In the genomic region with DNA sequence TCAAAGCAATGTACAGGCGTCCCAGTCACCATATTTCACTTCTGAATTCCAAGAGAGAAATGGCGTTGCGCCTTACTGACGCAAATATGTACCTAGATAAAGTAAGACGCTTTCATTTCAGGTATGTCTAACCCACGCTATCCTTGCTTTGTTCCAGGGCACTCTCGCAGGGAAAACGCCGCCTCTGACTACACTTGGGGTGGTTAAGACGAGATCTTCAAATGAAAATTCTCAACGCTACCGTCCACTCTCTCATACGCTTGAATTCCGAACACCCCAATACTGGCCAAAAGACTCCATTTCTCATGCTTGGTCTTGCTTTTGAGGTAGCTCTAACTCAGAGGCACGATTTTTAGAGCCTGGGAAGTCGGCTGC, we compare ENCODE assay signal across 8 cellular contexts. TPM values are rescaled to one million over a fixed set of nuclear protein-coding genes. Genes with fewer than 3 reads are reported as not detected.
DNase-seq lines count a peak whose midpoint lies in the region; ATAC-seq and TF ChIP-seq lines count a peak whose summit lies in the region.

No MANE protein-coding gene starts in this region.

- H3F3A ChIP-seq in neural progenitor cell (ENCODE audit: low read depth): peaks cover 15% of the 10 kb centered on the region

- WGBS in esophagus, 2 donors: 0 to 1% methylated on average over 16 of the region's 16 CpGs

- H3K36me3 Mint-ChIP-seq in neural progenitor cell: peaks cover 6% of the 10 kb centered on the region

- H3K9me3 ChIP-seq in esophagus (ENCODE audit: control insufficient read depth in 2 of 2, insufficient read depth in 1 of 2, low read depth in 1 of 2, low read length in 1 of 2) (no peaks in the 10 kb centered on the region), neural progenitor cell (ENCODE audit: low read depth) (no peaks in the 10 kb centered on the region)

- no peak for TF ChIP-seq CTCF in neural progenitor cell (IDR thresholded peaks at IDR 0.05)

- DNase-seq in NCI-H2196 (lab: John Stamatoyannopoulos, UW; ENCODE audit: unreplicated experiment) (peak; percentile 57), NCI-H2196 treated with DMSO at 0.1 percent for 48 hours (lab: John Stamatoyannopoulos, UW; ENCODE audit: unreplicated experiment) (no peak), SHP77 treated with DMSO at 0.1 percent for 48 hours (lab: John Stamatoyannopoulos, UW) (peak; percentile 46), neural progenitor cell (ENCODE audit: low spot score) (no peak), iPS-NIHi11 (ENCODE audit: low spot score) (no peak)

- peaks cover 14% of the 10 kb centered on the region for H3K4me1 Mint-ChIP-seq in neural progenitor cell

- H4K20me1 ChIP-seq in neural progenitor cell (ENCODE audit: low read depth): no peaks in the 10 kb centered on the region

- H3K4me1 ChIP-seq in esophagus (ENCODE audit: control insufficient read depth in 2 of 2, insufficient read depth in 2 of 2, low read length in 1 of 2) (peaks cover 0 to 3% of the 10 kb centered on the region in 2 donors), neural progenitor cell (peaks cover 4% of the 10 kb centered on the region)

- H3K36me3 ChIP-seq in esophagus (ENCODE audit: control insufficient read depth in 2 of 2, insufficient read depth in 2 of 2, low read length in 1 of 2): peaks cover 0 to 4% of the 10 kb centered on the region in 2 donors
- H3K36me3 ChIP-seq in neural progenitor cell: peaks cover 5% of the 10 kb centered on the region

- peak overlapping the region; percentile 98 for H3K27ac Mint-ChIP-seq in neural progenitor cell

- peaks cover 50% of the 10 kb centered on the region for H3K79me2 ChIP-seq in neural progenitor cell (ENCODE audit: low read depth)

- H3K4me3 ChIP-seq in esophagus (ENCODE audit: low read depth in 1 of 2, low read length in 2 of 2) (peak overlapping the region; percentile 89 to 100), neural progenitor cell (peak overlapping the region; percentile 69)

- peak overlapping the region; percentile 96 for H2AFZ ChIP-seq in neural progenitor cell (replicated peaks)

- H3K9me3 Mint-ChIP-seq in neural progenitor cell: no peaks in the 10 kb centered on the region

- peak overlapping the region; percentile 81 for H3K4me2 ChIP-seq in neural progenitor cell

- H3K9ac ChIP-seq in neural progenitor cell: peak overlapping the region; percentile 96

- H3K27me3 Mint-ChIP-seq in neural progenitor cell (ENCODE audit: insufficient read depth, low read depth): peaks cover 2% of the 10 kb centered on the region

- peak overlapping the region; percentile 97 to 99 for H3K27ac ChIP-seq in esophagus (ENCODE audit: low read depth in 2 of 2, low read length in 1 of 2)
- peak overlapping the region; percentile 96 for H3K27ac ChIP-seq in neural progenitor cell

- H3K27me3 ChIP-seq in esophagus (ENCODE audit: control insufficient read depth in 1 of 2, insufficient read depth in 2 of 2, low read length in 2 of 2) (no peaks in the 10 kb centered on the region), neural progenitor cell (no peaks in the 10 kb centered on the region)

- peak overlapping the region; percentile 94 for H3K4me3 Mint-ChIP-seq in neural progenitor cell

- peak; percentile 1 for ATAC-seq in HG02642 (IDR thresholded peaks at IDR 0.05; ENCODE audit: poor library complexity, unreplicated experiment)
- no peak for ATAC-seq in GM18858 (IDR thresholded peaks at IDR 0.05; ENCODE audit: unreplicated experiment)

RNA-seq across cellular contexts. Expression of a gene that starts 0.7 kb away (rescaled TPM):
- polyA plus RNA-seq in esophagus: 10 to 100 TPM; 14.4 to 18.7 TPM
- total RNA-seq in neural progenitor cell (ENCODE audit: low replicate concordance): 26.9 and 38.0 TPM in 2 replicates

RNA-seq across cellular contexts. Expression of a gene that starts 9.6 kb away (rescaled TPM):
- not detected for polyA plus RNA-seq in esophagus
- total RNA-seq in neural progenitor cell (ENCODE audit: low replicate concordance): not detected in 2 replicates

RNA-seq across cellular contexts. Expression of a gene that starts 59.8 kb away (rescaled TPM):
- 1 to 10 TPM in 1 of 2 donors, under 1 TPM in 1; 0.54 to 1.3 TPM for polyA plus RNA-seq in esophagus
- 3.7 and 14.8 TPM in 2 replicates for total RNA-seq in neural progenitor cell (ENCODE audit: low replicate concordance)

Comparison
In these comparisons a context has a peak if more than half of its experiments do, and no peak if none do; other contexts are left out.
1. DNase-seq: peak in NCI-H2196 (single experiment) and SHP77 treated with DMSO at 0.1 percent for 48 hours (single experiment); none in NCI-H2196 treated with DMSO at 0.1 percent for 48 hours (single experiment), neural progenitor cell (single experiment) and iPS-NIHi11 (single experiment).